1 cellular context compared by ENCODE assay signal in genomic region chr17:16286947-16287562, GRCh38.
TF ChIP-seq lines count a peak whose summit lies in the region.

No MANE protein-coding gene starts in this region.

TF ChIP-seq in GM12878, 131 proteins besides CTCF, POLR2A, EP300 and RAD21 (continued from another document and continues in another):
- TF ChIP-seq, protein P1, sequence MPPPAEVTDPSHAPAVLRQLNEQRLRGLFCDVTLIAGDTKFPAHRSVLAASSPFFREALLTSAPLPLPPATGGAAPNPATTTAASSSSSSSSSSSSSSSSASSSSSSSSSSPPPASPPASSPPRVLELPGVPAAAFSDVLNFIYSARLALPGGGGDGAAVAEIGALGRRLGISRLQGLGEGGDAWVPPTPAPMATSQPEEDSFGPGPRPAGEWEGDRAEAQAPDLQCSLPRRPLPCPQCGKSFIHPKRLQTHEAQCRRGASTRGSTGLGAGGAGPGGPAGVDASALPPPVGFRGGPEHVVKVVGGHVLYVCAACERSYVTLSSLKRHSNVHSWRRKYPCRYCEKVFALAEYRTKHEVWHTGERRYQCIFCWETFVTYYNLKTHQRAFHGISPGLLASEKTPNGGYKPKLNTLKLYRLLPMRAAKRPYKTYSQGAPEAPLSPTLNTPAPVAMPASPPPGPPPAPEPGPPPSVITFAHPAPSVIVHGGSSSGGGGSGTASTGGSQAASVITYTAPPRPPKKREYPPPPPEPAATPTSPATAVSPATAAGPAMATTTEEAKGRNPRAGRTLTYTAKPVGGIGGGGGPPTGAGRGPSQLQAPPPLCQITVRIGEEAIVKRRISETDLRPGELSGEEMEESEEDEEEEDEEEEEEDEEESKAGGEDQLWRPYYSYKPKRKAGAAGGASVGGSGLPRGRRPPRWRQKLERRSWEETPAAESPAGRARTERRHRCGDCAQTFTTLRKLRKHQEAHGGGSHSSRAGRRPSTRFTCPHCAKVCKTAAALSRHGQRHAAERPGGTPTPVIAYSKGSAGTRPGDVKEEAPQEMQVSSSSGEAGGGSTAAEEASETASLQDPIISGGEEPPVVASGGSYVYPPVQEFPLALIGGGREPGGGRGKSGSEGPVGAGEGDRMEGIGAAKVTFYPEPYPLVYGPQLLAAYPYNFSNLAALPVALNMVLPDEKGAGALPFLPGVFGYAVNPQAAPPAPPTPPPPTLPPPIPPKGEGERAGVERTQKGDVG (CRISPR knock-in tag; IDR thresholded peaks at IDR 0.05), result no peak
- TF ChIP-seq FOXK2 (IDR thresholded peaks at IDR 0.05) (no peak), MYB (IDR thresholded peaks at IDR 0.05; ENCODE audit: borderline replicate concordance, low read depth, low read length) (0 out of 2 replicates have a peak, but pooled peaks have one; percentile 28), NR2C2 (IDR thresholded peaks at IDR 0.05; ENCODE audit: borderline replicate concordance, control insufficient read depth, insufficient read length, low read depth) (no peak), USF1 (IDR thresholded peaks at IDR 0.05; ENCODE audit: borderline replicate concordance, extremely low read length, insufficient read depth, low read depth, low read length) (no peak), POLR2AphosphoS2 (IDR thresholded peaks at IDR 0.05; ENCODE audit: low read depth, low read length) (no peak), ZNF274 (IDR thresholded peaks at IDR 0.05; ENCODE audit: insufficient read depth, insufficient read length) (no peak), NFXL1 (IDR thresholded peaks at IDR 0.05; ENCODE audit: borderline replicate concordance) (no peak), WRNIP1 (IDR thresholded peaks at IDR 0.05; ENCODE audit: borderline replicate concordance, low read depth, low read length) (peak; percentile 8; the same call in 1 of the 2 replicates), POLR2AphosphoS5 (IDR thresholded peaks at IDR 0.05; ENCODE audit: low read length) (0 out of 2 replicates have a peak, but pooled peaks have one; percentile 19), HDAC6 (IDR thresholded peaks at IDR 0.05; ENCODE audit: unreplicated experiment) (no peak), KAT2A (conservative IDR thresholded peaks at IDR 0.05; ENCODE audit: control insufficient read depth, low read depth, low read length) (no peak), REST (IDR thresholded peaks at IDR 0.05; ENCODE audit: low read depth, low read length) (no peak), YY1 (IDR thresholded peaks at IDR 0.05; ENCODE audit: low read depth, low read length) (peak; percentile 81), ZZZ3 (IDR thresholded peaks at IDR 0.05; ENCODE audit: control insufficient read depth, insufficient read length, low read depth) (no peak), ATF7 (IDR thresholded peaks at IDR 0.05; ENCODE audit: low read depth) (peak; percentile 53; the same call in 1 of the 2 replicates), MXI1 (IDR thresholded peaks at IDR 0.05; ENCODE audit: low read depth, low read length) (no peak), RAD51 (IDR thresholded peaks at IDR 0.05) (no peak), PBX3 (IDR thresholded peaks at IDR 0.05; ENCODE audit: insufficient replicate concordance, low read depth, low read length) (no peak), STAT3 (IDR thresholded peaks at IDR 0.05; ENCODE audit: low read depth, low read length) (no peak), ZNF622 (IDR thresholded peaks at IDR 0.05) (no peak), RUNX3 (IDR thresholded peaks at IDR 0.05; ENCODE audit: low read length) (peak; percentile 80), CREM (IDR thresholded peaks at IDR 0.05; ENCODE audit: low read depth) (peak; percentile 48; the same call in 1 of the 2 replicates), HSF1 (IDR thresholded peaks at IDR 0.05; ENCODE audit: low read depth, low read length) (no peak), MTA3 (IDR thresholded peaks at IDR 0.05; ENCODE audit: borderline replicate concordance, low read length) (0 out of 2 replicates have a peak, but pooled peaks have one; percentile 20), CHD4 (IDR thresholded peaks at IDR 0.05) (no peak), TCF3 (IDR thresholded peaks at IDR 0.05; ENCODE audit: borderline replicate concordance, insufficient read depth, low read depth, low read length) (no peak), NBN (IDR thresholded peaks at IDR 0.05) (no peak), TBL1XR1 (IDR thresholded peaks at IDR 0.05; ENCODE audit: low read depth, low read length) (peak; percentile 64; the same call in 1 of the 2 replicates), RB1 (IDR thresholded peaks at IDR 0.05; ENCODE audit: borderline replicate concordance) (peak; percentile 78; the same call in 1 of the 2 replicates), NFIC (IDR thresholded peaks at IDR 0.05; ENCODE audit: low read depth, low read length) (no peak), PML (IDR thresholded peaks at IDR 0.05; ENCODE audit: low read length) (no peak), CBX3 (IDR thresholded peaks at IDR 0.05; ENCODE audit: borderline replicate concordance, low read depth) (no peak)
- TF ChIP-seq, protein P2, sequence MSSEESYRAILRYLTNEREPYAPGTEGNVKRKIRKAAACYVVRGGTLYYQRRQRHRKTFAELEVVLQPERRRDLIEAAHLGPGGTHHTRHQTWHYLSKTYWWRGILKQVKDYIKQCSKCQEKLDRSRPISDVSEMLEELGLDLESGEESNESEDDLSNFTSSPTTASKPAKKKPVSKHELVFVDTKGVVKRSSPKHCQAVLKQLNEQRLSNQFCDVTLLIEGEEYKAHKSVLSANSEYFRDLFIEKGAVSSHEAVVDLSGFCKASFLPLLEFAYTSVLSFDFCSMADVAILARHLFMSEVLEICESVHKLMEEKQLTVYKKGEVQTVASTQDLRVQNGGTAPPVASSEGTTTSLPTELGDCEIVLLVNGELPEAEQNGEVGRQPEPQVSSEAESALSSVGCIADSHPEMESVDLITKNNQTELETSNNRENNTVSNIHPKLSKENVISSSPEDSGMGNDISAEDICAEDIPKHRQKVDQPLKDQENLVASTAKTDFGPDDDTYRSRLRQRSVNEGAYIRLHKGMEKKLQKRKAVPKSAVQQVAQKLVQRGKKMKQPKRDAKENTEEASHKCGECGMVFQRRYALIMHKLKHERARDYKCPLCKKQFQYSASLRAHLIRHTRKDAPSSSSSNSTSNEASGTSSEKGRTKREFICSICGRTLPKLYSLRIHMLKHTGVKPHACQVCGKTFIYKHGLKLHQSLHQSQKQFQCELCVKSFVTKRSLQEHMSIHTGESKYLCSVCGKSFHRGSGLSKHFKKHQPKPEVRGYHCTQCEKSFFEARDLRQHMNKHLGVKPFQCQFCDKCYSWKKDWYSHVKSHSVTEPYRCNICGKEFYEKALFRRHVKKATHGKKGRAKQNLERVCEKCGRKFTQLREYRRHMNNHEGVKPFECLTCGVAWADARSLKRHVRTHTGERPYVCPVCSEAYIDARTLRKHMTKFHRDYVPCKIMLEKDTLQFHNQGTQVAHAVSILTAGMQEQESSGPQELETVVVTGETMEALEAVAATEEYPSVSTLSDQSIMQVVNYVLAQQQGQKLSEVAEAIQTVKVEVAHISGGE (CRISPR knock-in tag; IDR thresholded peaks at IDR 0.05), result no peak
- TF ChIP-seq, protein P3, sequence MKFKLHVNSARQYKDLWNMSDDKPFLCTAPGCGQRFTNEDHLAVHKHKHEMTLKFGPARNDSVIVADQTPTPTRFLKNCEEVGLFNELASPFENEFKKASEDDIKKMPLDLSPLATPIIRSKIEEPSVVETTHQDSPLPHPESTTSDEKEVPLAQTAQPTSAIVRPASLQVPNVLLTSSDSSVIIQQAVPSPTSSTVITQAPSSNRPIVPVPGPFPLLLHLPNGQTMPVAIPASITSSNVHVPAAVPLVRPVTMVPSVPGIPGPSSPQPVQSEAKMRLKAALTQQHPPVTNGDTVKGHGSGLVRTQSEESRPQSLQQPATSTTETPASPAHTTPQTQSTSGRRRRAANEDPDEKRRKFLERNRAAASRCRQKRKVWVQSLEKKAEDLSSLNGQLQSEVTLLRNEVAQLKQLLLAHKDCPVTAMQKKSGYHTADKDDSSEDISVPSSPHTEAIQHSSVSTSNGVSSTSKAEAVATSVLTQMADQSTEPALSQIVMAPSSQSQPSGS (IDR thresholded peaks at IDR 0.05; ENCODE audit: low read length), result 0 out of 2 replicates have a peak, but pooled peaks have one; percentile 0
- TF ChIP-seq, protein P4, sequence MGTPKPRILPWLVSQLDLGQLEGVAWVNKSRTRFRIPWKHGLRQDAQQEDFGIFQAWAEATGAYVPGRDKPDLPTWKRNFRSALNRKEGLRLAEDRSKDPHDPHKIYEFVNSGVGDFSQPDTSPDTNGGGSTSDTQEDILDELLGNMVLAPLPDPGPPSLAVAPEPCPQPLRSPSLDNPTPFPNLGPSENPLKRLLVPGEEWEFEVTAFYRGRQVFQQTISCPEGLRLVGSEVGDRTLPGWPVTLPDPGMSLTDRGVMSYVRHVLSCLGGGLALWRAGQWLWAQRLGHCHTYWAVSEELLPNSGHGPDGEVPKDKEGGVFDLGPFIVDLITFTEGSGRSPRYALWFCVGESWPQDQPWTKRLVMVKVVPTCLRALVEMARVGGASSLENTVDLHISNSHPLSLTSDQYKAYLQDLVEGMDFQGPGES (IDR thresholded peaks at IDR 0.05), result no peak
- TF ChIP-seq, protein P5, sequence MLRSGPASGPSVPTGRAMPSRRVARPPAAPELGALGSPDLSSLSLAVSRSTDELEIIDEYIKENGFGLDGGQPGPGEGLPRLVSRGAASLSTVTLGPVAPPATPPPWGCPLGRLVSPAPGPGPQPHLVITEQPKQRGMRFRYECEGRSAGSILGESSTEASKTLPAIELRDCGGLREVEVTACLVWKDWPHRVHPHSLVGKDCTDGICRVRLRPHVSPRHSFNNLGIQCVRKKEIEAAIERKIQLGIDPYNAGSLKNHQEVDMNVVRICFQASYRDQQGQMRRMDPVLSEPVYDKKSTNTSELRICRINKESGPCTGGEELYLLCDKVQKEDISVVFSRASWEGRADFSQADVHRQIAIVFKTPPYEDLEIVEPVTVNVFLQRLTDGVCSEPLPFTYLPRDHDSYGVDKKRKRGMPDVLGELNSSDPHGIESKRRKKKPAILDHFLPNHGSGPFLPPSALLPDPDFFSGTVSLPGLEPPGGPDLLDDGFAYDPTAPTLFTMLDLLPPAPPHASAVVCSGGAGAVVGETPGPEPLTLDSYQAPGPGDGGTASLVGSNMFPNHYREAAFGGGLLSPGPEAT (IDR thresholded peaks at IDR 0.05; ENCODE audit: low read depth), result no peak
- TF ChIP-seq, protein P6, sequence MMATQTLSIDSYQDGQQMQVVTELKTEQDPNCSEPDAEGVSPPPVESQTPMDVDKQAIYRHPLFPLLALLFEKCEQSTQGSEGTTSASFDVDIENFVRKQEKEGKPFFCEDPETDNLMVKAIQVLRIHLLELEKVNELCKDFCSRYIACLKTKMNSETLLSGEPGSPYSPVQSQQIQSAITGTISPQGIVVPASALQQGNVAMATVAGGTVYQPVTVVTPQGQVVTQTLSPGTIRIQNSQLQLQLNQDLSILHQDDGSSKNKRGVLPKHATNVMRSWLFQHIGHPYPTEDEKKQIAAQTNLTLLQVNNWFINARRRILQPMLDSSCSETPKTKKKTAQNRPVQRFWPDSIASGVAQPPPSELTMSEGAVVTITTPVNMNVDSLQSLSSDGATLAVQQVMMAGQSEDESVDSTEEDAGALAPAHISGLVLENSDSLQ (IDR thresholded peaks at IDR 0.05), result no peak
